9 cellular contexts compared by ENCODE assay signal in genomic region chr10:129035052-129035805, GRCh38.
DNase-seq lines count a peak whose midpoint lies in the region; ATAC-seq and TF ChIP-seq lines count a peak whose summit lies in the region.
"Had no signal": no experiment of that assay in that cellular context is flagged by ENCODE, and none has a peak within 500 bp of the region (broad histone marks: within the 10 kb centered on the region; RNA-seq: fewer than 3 reads in every experiment).

No MANE protein-coding gene starts in this region.

- H3K9me3 ChIP-seq in effector memory CD4-positive, alpha-beta T cell (ENCODE audit: control insufficient read depth, low read length), result no peaks in the 10 kb centered on the region

- H3K27ac ChIP-seq in effector memory CD4-positive, alpha-beta T cell (ENCODE audit: insufficient read depth, low read length, poor library complexity, severe bottlenecking), result peak overlapping the region; percentile 37
- H3K27ac ChIP-seq in brain microvascular endothelial cell, result no peak overlapping the region

- H3K27me3 ChIP-seq in effector memory CD4-positive, alpha-beta T cell (replicated peaks; ENCODE audit: control insufficient read depth, insufficient read depth, low read length, poor library complexity, severe bottlenecking), result peaks cover 4% of the 10 kb centered on the region
- H3K27me3 ChIP-seq in brain microvascular endothelial cell (replicated peaks), result peaks cover 4% of the 10 kb centered on the region

- in situ Hi-C loops in brain microvascular endothelial cell (cut with HindIII; ENCODE audit: low pct_ligation_motif_present, low sequenced_read_pairs), result no loop called here

- DNase-seq in GF-D8 (lab: John Stamatoyannopoulos, UW) (peak; percentile 1), pons (ENCODE audit: low spot score) (no peak), brain microvascular endothelial cell (no peak)
- peak; percentile 4 to 13 for DNase-seq in activated CD4-positive, alpha-beta T cell treated with anti-CD3 and anti-CD28 coated beads, Interleukin-2, amount 50 U/mL, for 4 hours
- DNase-seq in effector memory CD4-positive, alpha-beta T cell, result peak in 2 of 3 donors; percentile 6 to 12
- DNase-seq in stimulated activated CD4-positive, alpha-beta T cell treated with anti-CD3 and anti-CD28 coated beads, Interleukin-2, amount 100 ng/mL, for 4 hours (ENCODE audit: low read depth), result peak; percentile 22
- DNase-seq: midbrain had no signal

- H3K4me3 ChIP-seq in effector memory CD4-positive, alpha-beta T cell (ENCODE audit: insufficient read depth, low read depth, low read length, poor library complexity, severe bottlenecking), result peak overlapping the region; percentile 15
- H3K4me3 ChIP-seq in brain microvascular endothelial cell (ENCODE audit: low read depth, low read length), result no peak overlapping the region

- ATAC-seq in HG03097 (IDR thresholded peaks at IDR 0.05; ENCODE audit: low FRiP score, unreplicated experiment) (no peak), GM18505 (IDR thresholded peaks at IDR 0.05; ENCODE audit: unreplicated experiment) (no peak)

- H3K4me1 ChIP-seq in effector memory CD4-positive, alpha-beta T cell (ENCODE audit: control insufficient read depth, insufficient read depth, low read length, poor library complexity, severe bottlenecking), result peaks cover 5% of the 10 kb centered on the region

- no peak for TF ChIP-seq CTCF in brain microvascular endothelial cell (IDR thresholded peaks at IDR 0.05; ENCODE audit: low read depth, low read length, missing control alignments)

- no peaks in the 10 kb centered on the region for H3K36me3 ChIP-seq in effector memory CD4-positive, alpha-beta T cell (ENCODE audit: control insufficient read depth, insufficient read depth, low read length)
- no peaks in the 10 kb centered on the region for H3K36me3 ChIP-seq in brain microvascular endothelial cell (replicated peaks)

- TF ChIP-seq POLR2A in GM18505 (IDR thresholded peaks at IDR 0.05; ENCODE audit: borderline replicate concordance, extremely low read depth, insufficient read depth, insufficient read length), result no peak

Comparison
In these comparisons a context has a peak if more than half of its experiments do, and no peak if none do; other contexts are left out.
1. DNase-seq: peak in GF-D8 (single experiment), activated CD4-positive, alpha-beta T cell treated with anti-CD3 and anti-CD28 coated beads, Interleukin-2, amount 50 U/mL, for 4 hours (2 of 2), effector memory CD4-positive, alpha-beta T cell (2 of 3) and stimulated activated CD4-positive, alpha-beta T cell treated with anti-CD3 and anti-CD28 coated beads, Interleukin-2, amount 100 ng/mL, for 4 hours (single experiment); none in pons (single experiment) and brain microvascular endothelial cell (single experiment).